ENCODE assay signal across 21 cellular contexts in genomic region chr5:158869092-158869491, GRCh38.
DNase-seq lines count a peak whose midpoint lies in the region; ATAC-seq and TF ChIP-seq lines count a peak whose summit lies in the region.
"Had no signal": no experiment of that assay in that cellular context is flagged by ENCODE, and none has a peak within 500 bp of the region (broad histone marks: within the 10 kb centered on the region; RNA-seq: fewer than 3 reads in every experiment).

No MANE protein-coding gene starts in this region.

- ATAC-seq in HG03097 (IDR thresholded peaks at IDR 0.05; ENCODE audit: low FRiP score, unreplicated experiment) (no peak), GM18861 (IDR thresholded peaks at IDR 0.05; ENCODE audit: unreplicated experiment) (no peak), HG03159 (IDR thresholded peaks at IDR 0.05; ENCODE audit: unreplicated experiment) (no peak)
- ATAC-seq: foreskin keratinocyte, left lung, Panc1 had no signal

- H3K9me3 ChIP-seq in OCI-LY1 (ENCODE audit: low read length), result no peaks in the 10 kb centered on the region
- H3K9me3 ChIP-seq: left lung had no signal

- H3K27me3 ChIP-seq in OCI-LY1 (ENCODE audit: insufficient read depth, low read length), result no peaks in the 10 kb centered on the region
- H3K27me3 ChIP-seq: foreskin keratinocyte, left lung had no signal

- peaks cover 59% of the 10 kb centered on the region for H3K4me1 ChIP-seq in OCI-LY1 (ENCODE audit: insufficient read depth, low read length, severe bottlenecking)
- H3K4me1 ChIP-seq: foreskin keratinocyte, left lung had no signal

- peaks cover 5% of the 10 kb centered on the region for H3K27me3 Mint-ChIP-seq in neural crest cell (ENCODE audit: low read depth)
- H3K27me3 Mint-ChIP-seq: stimulated activated naive CD8-positive, alpha-beta T cell treated with anti-CD3 and anti-CD28 coated beads, Interleukin-15, Interleukin-2, amounts not matched to agents 100 ng/mL and 50 ng/mL, for 24 hours had no signal

- no peak overlapping the region for H3K4me2 ChIP-seq in OCI-LY1 (ENCODE audit: low read length)
- H3K4me2 ChIP-seq: KMS-11 had no signal

- peak overlapping the region; percentile 9 for H3K27ac ChIP-seq in OCI-LY1 (ENCODE audit: low read depth, low read length, poor library complexity, severe bottlenecking)
- H3K27ac ChIP-seq: epithelial cell of prostate, foreskin keratinocyte, KMS-11, left lung had no signal

- H3K4me3 ChIP-seq in OCI-LY1 (ENCODE audit: low read depth, low read length, poor library complexity, severe bottlenecking), result no peak overlapping the region
- H3K4me3 ChIP-seq: left lung had no signal

- peaks cover 9% of the 10 kb centered on the region; the same call in 1 of the 2 replicates for H3K79me2 ChIP-seq in OCI-LY1 (ENCODE audit: insufficient read depth, low read length)

- H3F3A ChIP-seq in OCI-LY1 (ENCODE audit: insufficient read depth, low read length), result no peaks in the 10 kb centered on the region

- DNase-seq in D341Med (ENCODE audit: low spot score) (peak; percentile 66), NCI-H1092 treated with DMSO at 0.1 percent for 48 hours (lab: John Stamatoyannopoulos, UW) (peak; percentile 5), neural crest cell (ENCODE audit: low read depth, low spot score) (peak; percentile 13), NCI-H446 (lab: John Stamatoyannopoulos, UW) (no peak)
- DNase-seq: activated CD4-positive, CD25-positive, alpha-beta regulatory T cell treated with anti-CD3 and anti-CD28 coated beads, Interleukin-2, amount 50 U/mL, for 72 hours; activated CD8-positive, alpha-beta memory T cell treated with anti-CD3 and anti-CD28 coated beads for 24 hours; activated naive CD8-positive, alpha-beta T cell treated with anti-CD3 and anti-CD28 coated beads, Interleukin-2, amount 10 ng/mL, durations not matched to agents 7 days and 5 days; foreskin keratinocyte; left lung; NCI-H1105; NCI-H524 treated with DMSO at 0.1 percent for 48 hours; stimulated activated CD4-positive, alpha-beta T cell treated with anti-CD3 and anti-CD28 coated beads, Interleukin-2, amount 100 ng/mL, for 24 hours had no signal

- no peak overlapping the region for H2AFZ ChIP-seq in OCI-LY1 (ENCODE audit: low read length)

- H3K36me3 ChIP-seq in OCI-LY1 (ENCODE audit: insufficient read depth, low read length), result 0 out of 2 replicates have a peak, but pooled peaks cover 8% of the 10 kb centered on the region
- H3K36me3 ChIP-seq: left lung had no signal

- no peak overlapping the region for H3K9ac ChIP-seq in OCI-LY1 (ENCODE audit: low read length)
- H3K9ac ChIP-seq: KMS-11 had no signal

- TF ChIP-seq CTCF in OCI-LY1 (IDR thresholded peaks at IDR 0.05; ENCODE audit: low read length), result no peak
- no peak for TF ChIP-seq CTCF in neural crest cell (conservative IDR thresholded peaks at IDR 0.05)

- H4K20me1 ChIP-seq in OCI-LY1 (ENCODE audit: insufficient read depth, low read length), result no peaks in the 10 kb centered on the region

- no peaks in the 10 kb centered on the region for H3K9me2 ChIP-seq in OCI-LY1 (ENCODE audit: low read depth, low read length)

- H3K4me1 Mint-ChIP-seq in neural crest cell, result peaks cover 24% of the 10 kb centered on the region
- H3K4me1 Mint-ChIP-seq: activated naive CD8-positive, alpha-beta T cell treated with anti-CD3 and anti-CD28 coated beads, Interleukin-2, amount 10 ng/mL, durations not matched to agents 7 days and 5 days had no signal

- peak overlapping the region; percentile 5 for H3K4me3 Mint-ChIP-seq in neural crest cell
- H3K4me3 Mint-ChIP-seq: activated naive CD8-positive, alpha-beta T cell treated with anti-CD3 and anti-CD28 coated beads, Interleukin-2, amount 10 ng/mL, durations not matched to agents 7 days and 5 days; activated T-helper 1 cell treated with anti-CD3 and anti-CD28 coated beads, Interleukin-12 subunit alpha, Interleukin-12 subunit beta, Interleukin-2, Interleukin-4 antibody, amounts not matched to agents 30 ng/mL and 10 ng/mL and 1 ng/mL, durations not matched to agents 14 hours and 24 hours and 36 hours; stimulated activated naive CD8-positive, alpha-beta T cell treated with anti-CD3 and anti-CD28 coated beads, Interleukin-15, Interleukin-2, amounts not matched to agents 100 ng/mL and 50 ng/mL, for 24 hours had no signal

- H3K9me3 Mint-ChIP-seq in neural crest cell, result no peaks in the 10 kb centered on the region
- H3K9me3 Mint-ChIP-seq: activated naive CD8-positive, alpha-beta T cell treated with anti-CD3 and anti-CD28 coated beads, Interleukin-2, amount 10 ng/mL, durations not matched to agents 7 days and 5 days; activated T-helper 1 cell treated with anti-CD3 and anti-CD28 coated beads, Interleukin-12 subunit alpha, Interleukin-12 subunit beta, Interleukin-2, Interleukin-4 antibody, amounts not matched to agents 30 ng/mL and 10 ng/mL and 1 ng/mL, durations not matched to agents 14 hours and 24 hours and 36 hours; stimulated activated naive CD8-positive, alpha-beta T cell treated with anti-CD3 and anti-CD28 coated beads, Interleukin-15, Interleukin-2, amounts not matched to agents 100 ng/mL and 50 ng/mL, for 24 hours had no signal

- H3K27ac Mint-ChIP-seq in neural crest cell (ENCODE audit: unreplicated experiment), result no peak overlapping the region
- H3K27ac Mint-ChIP-seq: activated naive CD8-positive, alpha-beta T cell treated with anti-CD3 and anti-CD28 coated beads, Interleukin-2, amount 10 ng/mL, durations not matched to agents 7 days and 5 days; activated T-helper 1 cell treated with anti-CD3 and anti-CD28 coated beads, Interleukin-12 subunit alpha, Interleukin-12 subunit beta, Interleukin-2, Interleukin-4 antibody, amounts not matched to agents 30 ng/mL and 10 ng/mL and 1 ng/mL, durations not matched to agents 14 hours and 24 hours and 36 hours; stimulated activated naive CD8-positive, alpha-beta T cell treated with anti-CD3 and anti-CD28 coated beads, Interleukin-15, Interleukin-2, amounts not matched to agents 100 ng/mL and 50 ng/mL, for 24 hours had no signal

- H3K36me3 Mint-ChIP-seq in neural crest cell (ENCODE audit: low read depth), result no peaks in the 10 kb centered on the region

Comparison
In these comparisons a context has a peak if more than half of its experiments do, and no peak if none do; other contexts are left out.
1. DNase-seq: peak in D341Med (single experiment), NCI-H1092 treated with DMSO at 0.1 percent for 48 hours (single experiment) and neural crest cell (single experiment); none in NCI-H446 (0 of 2).